Comparison of ENCODE assay signal across 9 cellular contexts in genomic region chr6:166541366-166541765, GRCh38. TPM values are rescaled to one million over a fixed set of nuclear protein-coding genes. Genes with fewer than 3 reads are reported as not detected.
DNase-seq lines count a peak whose midpoint lies in the region; ATAC-seq and FAIRE-seq lines count a peak whose summit lies in the region.
"Had no signal": no experiment of that assay in that cellular context is flagged by ENCODE, and none has a peak within 500 bp of the region (broad histone marks: within the 10 kb centered on the region; RNA-seq: fewer than 3 reads in every experiment).

No MANE protein-coding gene starts in this region.

- no peak for FAIRE-seq in urothelium cell line (lab: Jason Lieb, UNC)

- peak overlapping the region; percentile 29 for H3K4me3 ChIP-seq in SJSA1

- peak overlapping the region; percentile 51 for H3K27ac ChIP-seq in SJSA1

- no peak for DNase-seq in SJSA1 (ENCODE audit: low read depth in 1 of 2, low spot score in 2 of 2)
- DNase-seq in mesenteric fat pad (ENCODE audit: low spot score): peak; percentile 81
- DNase-seq in AG08396 (ENCODE audit: low spot score): no peak
- no peak for DNase-seq in urothelium cell line (ENCODE audit: low spot score)
- DNase-seq in medulla oblongata (ENCODE audit: extremely low spot score): no peak
- DNase-seq: GDM1 had no signal

- H3K4me1 ChIP-seq in SJSA1 (replicated peaks): peaks cover 22% of the 10 kb centered on the region

- ATAC-seq in GM18499 (IDR thresholded peaks at IDR 0.05; ENCODE audit: insufficient read depth, unreplicated experiment) (peak; percentile 11), GM21717 (IDR thresholded peaks at IDR 0.05; ENCODE audit: unreplicated experiment) (peak; percentile 43), GM18909 (IDR thresholded peaks at IDR 0.05; ENCODE audit: poor library complexity, unreplicated experiment) (no peak)

- no peaks in the 10 kb centered on the region for H3K36me3 ChIP-seq in SJSA1

- H3K27me3 ChIP-seq in SJSA1 (replicated peaks): no peaks in the 10 kb centered on the region

- H3K9me3 ChIP-seq in SJSA1 (replicated peaks): no peaks in the 10 kb centered on the region

RNA-seq across cellular contexts. Expression of gene RAMACL, which starts 45.1 kb away (rescaled TPM):
- total RNA-seq in SJSA1 (2014; rRNA removed; shearing (Covaris generic)): 0.24 and 0.50 TPM in 2 replicates
- total RNA-seq in mesenteric fat pad: 3.2 TPM
